In genomic region chr4:5711479-5712184, GRCh38 we compare ENCODE assay signal across 8 cellular contexts. TPM values are rescaled to one million over a fixed set of nuclear protein-coding genes. Genes with fewer than 3 reads are reported as not detected.
DNase-seq lines count a peak whose midpoint lies in the region; ATAC-seq and TF ChIP-seq lines count a peak whose summit lies in the region.

No MANE protein-coding gene starts in this region.

- H3K27ac Mint-ChIP-seq in activated naive CD4-positive, alpha-beta T cell treated with anti-CD3 and anti-CD28 coated beads, Interleukin-2, amount 50 U/mL, for 72 hours, result no peak overlapping the region

- no peak overlapping the region for H2BK5ac ChIP-seq in mesenchymal stem cell (ENCODE audit: low read depth, low read length, poor library complexity, severe bottlenecking)

- TF ChIP-seq CTCF in colonic mucosa (IDR thresholded peaks at IDR 0.05), result no peak

- H2AK5ac ChIP-seq in mesenchymal stem cell (ENCODE audit: low read length, severe bottlenecking), result peak overlapping the region; percentile 9

- no peak for ATAC-seq in GM21529 (IDR thresholded peaks at IDR 0.05; ENCODE audit: unreplicated experiment)
- no peak for ATAC-seq in GM21423 (IDR thresholded peaks at IDR 0.05; ENCODE audit: unreplicated experiment)
- no peak for ATAC-seq in activated naive CD4-positive, alpha-beta T cell treated with anti-CD3 and anti-CD28 coated beads, Interleukin-2, amount 50 U/mL, for 72 hours

- H3K79me1 ChIP-seq in mesenchymal stem cell (replicated peaks; ENCODE audit: low read length, poor library complexity, severe bottlenecking), result peaks cover 21% of the 10 kb centered on the region

- peak overlapping the region; percentile 37 to 66 for H3K4ac ChIP-seq in mesenchymal stem cell (ENCODE audit: low read depth in 1 of 2, low read length in 2 of 2)

- H3K4me3 ChIP-seq in colonic mucosa (peak overlapping the region; percentile 23), mesenchymal stem cell (ENCODE audit: insufficient read depth in 1 of 2, low read depth in 1 of 2, low read length in 2 of 2) (peak overlapping the region; percentile 77 to 88)

- H2BK120ac ChIP-seq in mesenchymal stem cell (ENCODE audit: low read depth, low read length), result peak overlapping the region; percentile 58

- DNase-seq in LHCN-M2 (ENCODE audit: low read depth) (peak; percentile 53), colonic mucosa (no peak), mesenchymal stem cell (peak; percentile 80), UCSD-AML1 (lab: John Stamatoyannopoulos, UW; ENCODE audit: unreplicated experiment) (no peak)
- no peak for DNase-seq in activated naive CD4-positive, alpha-beta T cell treated with anti-CD3 and anti-CD28 coated beads, Interleukin-2, amount 50 U/mL, for 72 hours (ENCODE audit: low spot score in 2 of 2)

- H3K23ac ChIP-seq in mesenchymal stem cell (ENCODE audit: low read length in 2 of 2), result no peak overlapping the region

- peak overlapping the region; percentile 71 for H4K91ac ChIP-seq in mesenchymal stem cell (ENCODE audit: low read length)

- H2BK12ac ChIP-seq in mesenchymal stem cell (ENCODE audit: low read length in 2 of 2), result peak overlapping the region in 1 of 2 experiments; percentile 59

- peaks cover 24 to 49% of the 10 kb centered on the region in 2 donors for H3K36me3 Mint-ChIP-seq in activated naive CD4-positive, alpha-beta T cell treated with anti-CD3 and anti-CD28 coated beads, Interleukin-2, amount 50 U/mL, for 72 hours

- H3K27me3 ChIP-seq in colonic mucosa, result no peaks in the 10 kb centered on the region
- no peaks in the 10 kb centered on the region for H3K27me3 ChIP-seq in mesenchymal stem cell (ENCODE audit: control insufficient read depth in 1 of 2, insufficient read depth in 1 of 2, low read length in 2 of 2)

- H3K9me3 Mint-ChIP-seq in activated naive CD4-positive, alpha-beta T cell treated with anti-CD3 and anti-CD28 coated beads, Interleukin-2, amount 50 U/mL, for 72 hours, result peaks cover 25 to 30% of the 10 kb centered on the region in 2 donors

- intact Hi-C loops in colonic mucosa (cut with DNase I), result no loop called here

- H2BK15ac ChIP-seq in mesenchymal stem cell (ENCODE audit: low read depth, poor library complexity, severe bottlenecking), result peak overlapping the region; percentile 50

- H3K9ac ChIP-seq in ES-I3 (ENCODE audit: low read depth, low read length) (peak overlapping the region; percentile 62), colonic mucosa (ENCODE audit: low read depth in 2 of 2, low read length in 2 of 2) (no peak overlapping the region), mesenchymal stem cell (ENCODE audit: low read length) (peak overlapping the region; percentile 91)

- H3K36me3 ChIP-seq in ES-I3 (ENCODE audit: insufficient read depth, low read length) (no peaks in the 10 kb centered on the region), colonic mucosa (no peaks in the 10 kb centered on the region), mesenchymal stem cell (ENCODE audit: control insufficient read depth in 1 of 2, insufficient read depth in 2 of 2, low read depth in 1 of 2, low read length in 2 of 2) (peaks cover 0 to 27% of the 10 kb centered on the region in 2 experiments)

- peak overlapping the region; percentile 64 for H3K4me2 ChIP-seq in mesenchymal stem cell (ENCODE audit: low read length, poor library complexity, severe bottlenecking)

- peak overlapping the region; percentile 6 for H2AFZ ChIP-seq in mesenchymal stem cell (ENCODE audit: low read depth, low read length)

- H3K9me3 ChIP-seq in ES-I3 (ENCODE audit: control insufficient read depth, insufficient read depth, low read length), result no peaks in the 10 kb centered on the region; the same call in none of the 2 replicates
- H3K9me3 ChIP-seq in colonic mucosa, result no peaks in the 10 kb centered on the region
- peaks cover 7% of the 10 kb centered on the region for H3K9me3 ChIP-seq in mesenchymal stem cell (ENCODE audit: control insufficient read depth, low read length)

- H3K4me1 ChIP-seq in ES-I3 (ENCODE audit: insufficient read depth, low read length) (peaks cover 3% of the 10 kb centered on the region; the same call in 1 of the 2 replicates), colonic mucosa (no peaks in the 10 kb centered on the region), mesenchymal stem cell (ENCODE audit: control insufficient read depth, insufficient read depth, low read depth, low read length) (peaks cover 47% of the 10 kb centered on the region)

- H3K27ac ChIP-seq in colonic mucosa (no peak overlapping the region), mesenchymal stem cell (ENCODE audit: low read length, poor library complexity, severe bottlenecking) (peak overlapping the region; percentile 55)

- peak overlapping the region; percentile 63 to 86 for H3K18ac ChIP-seq in mesenchymal stem cell (ENCODE audit: low read depth in 1 of 2, low read length in 2 of 2)

- WGBS in mesenchymal stem cell, result 11% methylated on average over 52 of the region's 52 CpGs

- H3K14ac ChIP-seq in mesenchymal stem cell (ENCODE audit: low read length in 2 of 2), result peak overlapping the region in 1 of 2 experiments; percentile 86

- peak overlapping the region; percentile 19 for H4K8ac ChIP-seq in mesenchymal stem cell (ENCODE audit: low read length)

RNA-seq across cellular contexts. Expression of gene EVC, which starts 0.6 kb away (rescaled TPM):
- total RNA-seq in LHCN-M2 (2014; rRNA removed) (168 and 219 TPM in 2 replicates), colonic mucosa (1 to 10 TPM; 1.1 to 4.1 TPM)
- 37.2 TPM for polyA plus RNA-seq in LHCN-M2 (2012)
- 14.1 TPM for polyA plus RNA-seq in mesenchymal stem cell (2013, experiment 1 of 2)
- 13.4 TPM for polyA plus RNA-seq in mesenchymal stem cell (2013, experiment 2 of 2)
- 1 to 10 TPM in 1 of 2 donors, under 1 TPM in 1; 0.14 to 1.4 TPM for total RNA-seq in activated naive CD4-positive, alpha-beta T cell treated with anti-CD3 and anti-CD28 coated beads, Interleukin-2, amount 50 U/mL, for 72 hours

RNA-seq across cellular contexts. Expression of gene EVC2, which starts 3.3 kb away (rescaled TPM):
- total RNA-seq in LHCN-M2 (2014; rRNA removed) (18.0 and 18.3 TPM in 2 replicates), colonic mucosa (under 1 TPM; 0.49 to 0.93 TPM)
- polyA plus RNA-seq in LHCN-M2 (2012), result 3.9 TPM
- 2.5 TPM for polyA plus RNA-seq in mesenchymal stem cell (2013, experiment 1 of 2)
- 2.3 TPM for polyA plus RNA-seq in mesenchymal stem cell (2013, experiment 2 of 2)
- under 1 TPM; 0.16 to 0.66 TPM for total RNA-seq in activated naive CD4-positive, alpha-beta T cell treated with anti-CD3 and anti-CD28 coated beads, Interleukin-2, amount 50 U/mL, for 72 hours

Comparison
In these comparisons a context has a peak if more than half of its experiments do, and no peak if none do; other contexts are left out.
1. H3K9ac ChIP-seq: peak in ES-I3 (single experiment) and mesenchymal stem cell (single experiment); none in colonic mucosa (0 of 2).
2. DNase-seq: peak in LHCN-M2 (single experiment) and mesenchymal stem cell (single experiment); none in colonic mucosa (single experiment), UCSD-AML1 (single experiment) and activated naive CD4-positive, alpha-beta T cell treated with anti-CD3 and anti-CD28 coated beads, Interleukin-2, amount 50 U/mL, for 72 hours (0 of 2).
3. RNA of gene EVC, which starts 0.6 kb away (total RNA-seq): 168 to 219 TPM in LHCN-M2; 1.1 to 4.1 TPM in colonic mucosa and 0.14 to 1.4 TPM in activated naive CD4-positive, alpha-beta T cell treated with anti-CD3 and anti-CD28 coated beads, Interleukin-2, amount 50 U/mL, for 72 hours; every median in the first group is over 10 times any median in the second.